Comparison of ENCODE assay signal across 1 cellular context in the genomic region with DNA sequence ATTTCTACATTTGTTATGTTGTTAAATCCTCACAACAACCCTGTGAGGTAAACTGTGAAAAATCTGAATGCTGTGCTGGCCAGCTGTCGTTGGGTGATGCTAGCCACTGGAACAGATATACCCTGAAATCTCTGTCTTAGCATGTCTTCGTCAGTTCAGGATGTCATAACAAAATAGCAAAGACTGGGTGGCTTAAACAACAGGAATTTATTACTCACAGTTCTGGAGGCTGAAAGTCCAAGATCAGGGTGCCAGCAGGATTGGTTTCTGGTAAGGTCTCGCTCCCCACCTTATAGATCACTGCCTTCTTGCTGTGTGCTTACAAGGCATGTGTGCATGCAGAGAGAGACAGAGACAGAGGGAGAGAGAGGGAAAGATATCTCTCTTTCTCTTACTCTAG.
TF ChIP-seq lines count a peak whose summit lies in the region.

No MANE protein-coding gene starts in this region.

TF ChIP-seq in HEK293, 187 proteins besides CTCF, POLR2A, EP300 and RAD21 (continued from another document):
- TF ChIP-seq PRDM10 (tag by site-specific recombination; IDR thresholded peaks at IDR 0.05) (no peak), ZNF266 (tag by site-specific recombination; IDR thresholded peaks at IDR 0.05; ENCODE audit: low read depth) (peak; percentile 30; the same call in 1 of the 2 replicates), ZNF548 (tag by site-specific recombination; IDR thresholded peaks at IDR 0.05) (peak; percentile 61; the same call in 1 of the 2 replicates), FEZF1 (tag by site-specific recombination; IDR thresholded peaks at IDR 0.05) (no peak), ZBTB20 (tag by site-specific recombination; IDR thresholded peaks at IDR 0.05) (no peak)
- TF ChIP-seq, protein P1, sequence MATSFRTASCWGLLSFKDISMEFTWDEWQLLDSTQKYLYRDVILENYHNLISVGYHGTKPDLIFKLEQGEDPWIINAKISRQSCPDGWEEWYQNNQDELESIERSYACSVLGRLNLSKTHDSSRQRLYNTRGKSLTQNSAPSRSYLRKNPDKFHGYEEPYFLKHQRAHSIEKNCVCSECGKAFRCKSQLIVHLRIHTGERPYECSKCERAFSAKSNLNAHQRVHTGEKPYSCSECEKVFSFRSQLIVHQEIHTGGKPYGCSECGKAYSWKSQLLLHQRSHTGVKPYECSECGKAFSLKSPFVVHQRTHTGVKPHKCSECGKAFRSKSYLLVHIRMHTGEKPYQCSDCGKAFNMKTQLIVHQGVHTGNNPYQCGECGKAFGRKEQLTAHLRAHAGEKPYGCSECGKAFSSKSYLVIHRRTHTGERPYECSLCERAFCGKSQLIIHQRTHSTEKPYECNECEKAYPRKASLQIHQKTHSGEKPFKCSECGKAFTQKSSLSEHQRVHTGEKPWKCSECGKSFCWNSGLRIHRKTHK (tag by site-specific recombination; IDR thresholded peaks at IDR 0.05): no peak
